In the genomic region with DNA sequence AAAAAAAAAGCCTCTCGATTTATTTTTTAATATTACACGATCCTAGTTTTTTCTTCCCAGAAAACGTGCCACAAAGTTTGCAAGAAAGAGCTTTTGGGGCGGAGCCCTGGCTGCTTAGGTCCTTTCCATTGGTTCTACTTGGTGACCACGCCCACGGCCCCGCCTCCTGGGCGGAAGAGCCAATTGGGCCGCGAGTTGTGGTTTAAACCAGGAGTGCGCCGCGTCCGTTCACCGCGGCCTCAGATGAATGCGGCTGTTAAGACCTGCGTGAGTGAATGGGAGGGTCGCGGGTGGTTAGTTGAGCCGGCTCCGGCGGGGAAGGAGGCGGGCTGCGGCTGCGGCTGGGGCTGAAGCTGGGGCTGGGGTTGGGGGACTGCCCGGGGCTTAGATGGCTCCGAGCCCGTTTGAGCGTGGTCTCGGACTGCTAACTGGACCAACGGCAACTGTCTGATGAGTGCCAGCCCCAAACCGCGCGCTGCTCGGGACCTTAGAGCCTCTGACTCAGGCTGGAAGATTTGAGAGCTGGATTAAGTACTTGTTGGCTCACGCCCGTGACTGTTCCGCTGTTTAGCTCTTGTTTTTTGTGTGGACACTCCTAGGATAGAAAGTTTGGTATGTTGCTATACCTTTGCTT, we compare ENCODE assay signal across 8 cellular contexts. TPM values are rescaled to one million over a fixed set of nuclear protein-coding genes. Genes with fewer than 3 reads are reported as not detected.
DNase-seq lines count a peak whose midpoint lies in the region; ATAC-seq and TF ChIP-seq lines count a peak whose summit lies in the region.

A gene (plus strand): TSS at position 231 of the 634 bp plus-strand sequence. CDS start 458 bp downstream, outside the sequence.

- peak within 1 kb of the TSS; percentile 92 for H3K27ac Mint-ChIP-seq in T-helper 17 cell

- H3K4me3 Mint-ChIP-seq in T-helper 17 cell: peak within 1 kb of the TSS; percentile 98

- H3K27ac ChIP-seq in right atrium auricular region: peak within 1 kb of the TSS; percentile 50 to 79
- H3K27ac ChIP-seq in vagina: peak within 1 kb of the TSS; percentile 85

- TF ChIP-seq CTCF in right atrium auricular region (IDR thresholded peaks at IDR 0.05) (no peak), vagina (IDR thresholded peaks at IDR 0.05) (no peak)

- H3K4me1 Mint-ChIP-seq in T-helper 17 cell: peaks cover 55% of the 10 kb centered on the region

- H3K27me3 ChIP-seq in right atrium auricular region (no peaks in the 10 kb centered on the region), vagina (no peaks in the 10 kb centered on the region)

- intact Hi-C loops in vagina (cut with DNase I): no loop called here

- TF ChIP-seq POLR2A in vagina (IDR thresholded peaks at IDR 0.05): peak in 1 of 2 donors; percentile 42

- ATAC-seq in GM18498 (IDR thresholded peaks at IDR 0.05; ENCODE audit: unreplicated experiment) (peak; percentile 67), HG02885 (IDR thresholded peaks at IDR 0.05; ENCODE audit: poor library complexity, unreplicated experiment) (peak; percentile 76), T-helper 17 cell (peak; percentile 73)

- H3K36me3 Mint-ChIP-seq in T-helper 17 cell (ENCODE audit: low read depth): peaks cover 5% of the 10 kb centered on the region

- no peaks in the 10 kb centered on the region for H3K27me3 Mint-ChIP-seq in T-helper 17 cell

- H3K9me3 ChIP-seq in T-helper 17 cell (ENCODE audit: control insufficient read depth, low read length, poor library complexity, severe bottlenecking) (no peaks in the 10 kb centered on the region), right atrium auricular region (no peaks in the 10 kb centered on the region), vagina (no peaks in the 10 kb centered on the region)

- no peaks in the 10 kb centered on the region for H3K36me3 ChIP-seq in right atrium auricular region
- H3K36me3 ChIP-seq in vagina: no peaks in the 10 kb centered on the region

- H3K4me3 ChIP-seq in right atrium auricular region: peak within 1 kb of the TSS; percentile 56 to 73
- H3K4me3 ChIP-seq in vagina: peak within 1 kb of the TSS; percentile 54 to 69

- peak; percentile 89 for DNase-seq in NCI-H1694 (lab: John Stamatoyannopoulos, UW)
- DNase-seq in T-helper 17 cell: peak; percentile 86 to 89 (median 87)
- peak in 55 of 56 donors; percentile 21 to 92 (median 75) for DNase-seq in amygdala (lab: John Stamatoyannopoulos, UW)
- peak; percentile 97 for DNase-seq in right atrium auricular region (ENCODE audit: low spot score)
- DNase-seq in putamen (ENCODE audit: low spot score): peak; percentile 88
- DNase-seq in vagina (ENCODE audit: extremely low spot score in 2 of 2): peak in 1 of 2 donors; percentile 93

- H3K4me1 ChIP-seq in right atrium auricular region (peaks cover 0 to 32% of the 10 kb centered on the region in 2 donors), vagina (peaks cover 31% of the 10 kb centered on the region)

RNA-seq across cellular contexts. Expression of the gene that starts here (rescaled TPM):
- total RNA-seq in T-helper 17 cell (10 to 100 TPM; 13.9 to 16.0 TPM), right atrium auricular region (1 to 10 TPM; 4.0 to 5.9 TPM), vagina (89.1 TPM)
